In genomic region chr15:101464999-101465669, GRCh38 we compare ENCODE assay signal across 16 cellular contexts. TPM values are rescaled to one million over a fixed set of nuclear protein-coding genes. Genes with fewer than 3 reads are reported as not detected.
A peak's percentile ranks its signal among the peaks of the same experiment; 100 is the strongest.
DNase-seq lines count a peak whose midpoint lies in the region; ATAC-seq and TF ChIP-seq lines count a peak whose summit lies in the region.
"Had no signal": no experiment of that assay in that cellular context is flagged by ENCODE, and none has a peak within 500 bp of the region (broad histone marks: within the 10 kb centered on the region; RNA-seq: fewer than 3 reads in every experiment).

No MANE protein-coding gene starts in this region.

- TF ChIP-seq CTCF in left ventricle myocardium inferior (IDR thresholded peaks at IDR 0.05; ENCODE audit: borderline replicate concordance) (no peak), endodermal cell (conservative IDR thresholded peaks at IDR 0.05) (no peak), spleen (IDR thresholded peaks at IDR 0.05 in 8 of 11, conservative IDR thresholded peaks at IDR 0.05 in 3 of 11) (no peak)

- H3K27me3 Mint-ChIP-seq in endodermal cell (ENCODE audit: insufficient read depth), result peaks cover 9% of the 10 kb centered on the region

- no peak overlapping the region for H3K27ac Mint-ChIP-seq in endodermal cell
- H3K27ac Mint-ChIP-seq: CD8-positive, alpha-beta memory T cell; GM23338 had no signal

- intact Hi-C loops in left ventricle myocardium inferior (cut with micrococcal nuclease) (no loop called here), Right ventricle myocardium inferior (cut with DNase I) (no loop called here), spleen (cut with DNase I; ENCODE audit: low total_unique reads) (no loop called here)

- TF ChIP-seq POLR2A in spleen (IDR thresholded peaks at IDR 0.05), result no peak

- peaks cover 8% of the 10 kb centered on the region for H3K4me1 Mint-ChIP-seq in endodermal cell
- H3K4me1 Mint-ChIP-seq: CD8-positive, alpha-beta memory T cell had no signal

- DNase-seq in left ventricle myocardium inferior (no peak), Right ventricle myocardium inferior (ENCODE audit: missing footprints) (no peak), endodermal cell (peak; percentile 26), mesenteric fat pad (ENCODE audit: low spot score) (peak; percentile 45), spleen (no peak), NCI-H69 (lab: John Stamatoyannopoulos, UW) (no peak)
- DNase-seq in stimulated activated naive CD4-positive, alpha-beta T cell (lab: John Stamatoyannopoulos, UW), result no peak
- no peak for DNase-seq in stimulated activated CD4-positive, alpha-beta T cell treated with anti-CD3 and anti-CD28 coated beads, Interleukin-1b, Interleukin-23, amount 100 ng/mL, for 48 hours
- DNase-seq: 8988T; AML-193; CD8-positive, alpha-beta memory T cell; DMS53; GF-D8; H7 had no signal

- 85 to 89% methylated on average over 16 of the region's 16 CpGs for WGBS in endodermal cell (ENCODE audit: insufficient coverage in 1 of 2, insufficient read length in 1 of 2), 2 experiments
- 72 to 90% (median 79%) methylated on average over 15 to 16 of the region's 16 CpGs for WGBS in spleen, 5 donors

- H3K36me3 Mint-ChIP-seq in endodermal cell (ENCODE audit: low read depth), result no peaks in the 10 kb centered on the region
- H3K36me3 Mint-ChIP-seq: CD8-positive, alpha-beta memory T cell had no signal

- no peaks in the 10 kb centered on the region for H3K36me3 ChIP-seq in left ventricle myocardium inferior
- H3K36me3 ChIP-seq in endodermal cell (ENCODE audit: control insufficient read depth, insufficient read depth, low read length), result no peaks in the 10 kb centered on the region
- H3K36me3 ChIP-seq in spleen, result no peaks in the 10 kb centered on the region
- H3K36me3 ChIP-seq: BLaER1 had no signal

- peaks cover 25% of the 10 kb centered on the region for H3K4me1 ChIP-seq in left ventricle myocardium inferior
- no peaks in the 10 kb centered on the region for H3K4me1 ChIP-seq in endodermal cell (ENCODE audit: control insufficient read depth, insufficient read depth, low read length)
- H3K4me1 ChIP-seq in spleen, result peaks cover 0 to 28% (median 3%) of the 10 kb centered on the region in 6 donors

- H3K27me3 ChIP-seq in left ventricle myocardium inferior (ENCODE audit: low read depth), result no peaks in the 10 kb centered on the region
- no peaks in the 10 kb centered on the region for H3K27me3 ChIP-seq in endodermal cell (ENCODE audit: control insufficient read depth, insufficient read depth, low read length, poor library complexity, severe bottlenecking)
- peaks cover 0 to 31% (median 0%) of the 10 kb centered on the region in 7 donors for H3K27me3 ChIP-seq in spleen (replicated peaks in 1 of 7)
- H3K27me3 ChIP-seq: BLaER1 had no signal

- peak overlapping the region; percentile 39 for H3K27ac ChIP-seq in left ventricle myocardium inferior (replicated peaks)
- no peak overlapping the region for H3K27ac ChIP-seq in endodermal cell (ENCODE audit: low read depth, low read length)
- peak overlapping the region in 7 of 8 donors; percentile 39 to 85 (median 80) for H3K27ac ChIP-seq in spleen
- H3K27ac ChIP-seq: BLaER1 had no signal

- H3K9me3 Mint-ChIP-seq in endodermal cell, result peaks cover 6% of the 10 kb centered on the region
- H3K9me3 Mint-ChIP-seq: GM23338 had no signal

- H3K4me3 ChIP-seq in left ventricle myocardium inferior, result no peak overlapping the region
- H3K4me3 ChIP-seq in endodermal cell (ENCODE audit: low read length), result no peak overlapping the region
- H3K4me3 ChIP-seq in spleen, result no peak overlapping the region
- H3K4me3 ChIP-seq: BLaER1, GM23338 had no signal

- H3K9me3 ChIP-seq in left ventricle myocardium inferior (replicated peaks), result no peaks in the 10 kb centered on the region
- no peaks in the 10 kb centered on the region for H3K9me3 ChIP-seq in endodermal cell (ENCODE audit: control insufficient read depth, low read length)
- H3K9me3 ChIP-seq in spleen, result no peaks in the 10 kb centered on the region

- H3K4me3 Mint-ChIP-seq in endodermal cell, result no peak overlapping the region
- H3K4me3 Mint-ChIP-seq: CD8-positive, alpha-beta memory T cell; GM23338 had no signal

- ATAC-seq in Right ventricle myocardium inferior, result no peak
- ATAC-seq: GM23338 had no signal

- H3K9ac ChIP-seq in endodermal cell (ENCODE audit: extremely low read depth, low read length, poor library complexity, severe bottlenecking), result no peak overlapping the region
- H3K9ac ChIP-seq: BLaER1 had no signal

RNA-seq across cellular contexts. Expression of gene PCSK6, which starts 24.4 kb away (rescaled TPM):
- 28.6 TPM for total RNA-seq in left ventricle myocardium inferior
- 33.8 TPM for total RNA-seq in Right ventricle myocardium inferior
- 1 to 10 TPM; 6.6 to 9.8 TPM for total RNA-seq in endodermal cell
- 4.2 TPM for polyA plus RNA-seq in endodermal cell (2013, experiment 1 of 2)
- 4.7 TPM for polyA plus RNA-seq in endodermal cell (2013, experiment 2 of 2)
- total RNA-seq in mesenteric fat pad, result 16.9 TPM
- 100 to 1,000 TPM; 167 to 403 (median 304) TPM for total RNA-seq in spleen
- 10 to 100 TPM in 2 of 3 donors, 1 to 10 TPM in 1; 10.0 to 39.8 (median 21.7) TPM for polyA plus RNA-seq in spleen

Comparison
In these comparisons a context has a peak if more than half of its experiments do, and no peak if none do; other contexts are left out.
1. DNase-seq: peak in endodermal cell (single experiment) and mesenteric fat pad (single experiment); none in left ventricle myocardium inferior (single experiment), Right ventricle myocardium inferior (single experiment), spleen (single experiment), NCI-H69 (single experiment), stimulated activated naive CD4-positive, alpha-beta T cell (0 of 6) and stimulated activated CD4-positive, alpha-beta T cell treated with anti-CD3 and anti-CD28 coated beads, Interleukin-1b, Interleukin-23, amount 100 ng/mL, for 48 hours (single experiment).